9 cellular contexts compared by ENCODE assay signal in the genomic region with DNA sequence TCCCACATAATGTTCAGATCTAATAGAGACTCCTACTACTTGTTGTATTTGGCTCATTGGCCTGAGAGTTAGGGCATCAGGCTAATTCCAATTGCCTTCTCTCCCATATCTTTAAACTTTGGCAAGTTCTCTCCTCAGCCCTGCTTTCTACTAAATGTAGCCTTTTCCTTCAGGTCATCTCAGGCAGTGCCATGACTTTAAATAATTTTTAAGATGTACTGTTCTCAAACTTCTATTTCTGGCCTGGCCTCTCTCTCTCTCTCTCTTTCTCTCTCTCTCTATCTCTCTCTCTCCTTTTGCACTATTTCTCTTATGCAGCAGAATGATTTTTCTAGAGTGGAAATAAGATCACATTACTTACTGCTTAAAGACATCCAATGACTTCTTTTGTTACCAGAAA.
"Had no signal": no experiment of that assay in that cellular context is flagged by ENCODE, and none has a peak within 500 bp of the region (broad histone marks: within the 10 kb centered on the region; RNA-seq: fewer than 3 reads in every experiment).

No MANE protein-coding gene starts in this region.

- H3K4me1 ChIP-seq: HAP-1 had no signal

- H3K36me3 ChIP-seq: HAP-1 had no signal

- DNase-seq: GM23248, GOT3, H7, H9, HCEC 1CT, HFFc6 had no signal

- H2AFZ ChIP-seq: GM23248, GM23338 had no signal

- H3K4me2 ChIP-seq: GM23338 had no signal

- H3K9ac ChIP-seq: GM23248 had no signal

- H3K4me3 ChIP-seq: GM23248, GM23338, HAP-1 had no signal

- H3K27ac ChIP-seq: GM23248 had no signal

- H3K9me3 ChIP-seq: HAP-1 had no signal

- ATAC-seq: GM23338, HCT116 had no signal
